ENCODE assay signal across 7 cellular contexts in genomic region chr9:89282248-89282968, GRCh38. TPM values are rescaled to one million over a fixed set of nuclear protein-coding genes. Genes with fewer than 3 reads are reported as not detected.
A peak's percentile ranks its signal among the peaks of the same experiment; 100 is the strongest.
DNase-seq lines count a peak whose midpoint lies in the region; ATAC-seq and TF ChIP-seq lines count a peak whose summit lies in the region.
"Not testable (repeated sequence)": the region's sequence is repeated elsewhere in the genome, so short reads cannot be mapped to it uniquely, and the experiment has no call there.

No MANE protein-coding gene starts in this region.

- H3K27ac ChIP-seq in SK-N-SH (ENCODE audit: low read depth in 2 of 2, low read length in 1 of 2); dorsolateral prefrontal cortex; osteoblast (ENCODE audit: low read depth, low read length): not testable (repeated sequence)

- H3K4me3 ChIP-seq in SK-N-SH (ENCODE audit: low read depth in 2 of 2, low read length in 1 of 2): not testable (repeated sequence)
- H3K4me3 ChIP-seq in dorsolateral prefrontal cortex (peak overlapping the region in 50 of 59 donors; percentile 11 to 60 (median 41)), osteoblast (ENCODE audit: insufficient read depth, low read length) (peak overlapping the region; percentile 45)

- H3K4me1 ChIP-seq in SK-N-SH (ENCODE audit: control insufficient read depth in 1 of 2, insufficient read depth in 2 of 2, low read depth in 1 of 2, low read length in 1 of 2); osteoblast (ENCODE audit: insufficient read depth, low read length): not testable (repeated sequence)

- H3K27me3 ChIP-seq in SK-N-SH (ENCODE audit: insufficient read depth); dorsolateral prefrontal cortex; osteoblast (ENCODE audit: insufficient read depth, low read length): not testable (repeated sequence)

- not testable (repeated sequence) for H3K36me3 ChIP-seq in SK-N-SH (replicated peaks in 1 of 2; ENCODE audit: control insufficient read depth in 1 of 2, insufficient read depth in 2 of 2, low read length in 1 of 2); osteoblast (ENCODE audit: insufficient read depth, low read length)

- not testable (repeated sequence) for H3K36me3 Mint-ChIP-seq in activated naive CD8-positive, alpha-beta T cell treated with anti-CD3 and anti-CD28 coated beads for 36 hours
- peaks cover 4 to 19% (median 12%) of the 10 kb centered on the region in 3 donors for H3K36me3 Mint-ChIP-seq in immature natural killer cell
- peaks cover 5 to 10% of the 10 kb centered on the region in 2 donors for H3K36me3 Mint-ChIP-seq in stimulated activated naive B cell treated with anti-CD40 and anti-IgM and Interleukin-4, amounts not matched to agents 10 μg/mL and 1 μg/mL and 100 μg/mL, for 72 hours

- intact Hi-C loops in dorsolateral prefrontal cortex (cut with DNase I): loop anchor here in 1 of 2 donors (10.0 kb wide), 1 partner anchor 688 kb away; no protein-coding TSS in a partner anchor

- H3K9ac ChIP-seq in SK-N-SH: not testable (repeated sequence)

- not testable (repeated sequence) for H3K27me3 Mint-ChIP-seq in activated naive CD8-positive, alpha-beta T cell treated with anti-CD3 and anti-CD28 coated beads for 36 hours; immature natural killer cell (ENCODE audit: low read depth in 3 of 3); stimulated activated naive B cell treated with anti-CD40 and anti-IgM and Interleukin-4, amounts not matched to agents 10 μg/mL and 1 μg/mL and 100 μg/mL, for 72 hours

- H3K9me3 ChIP-seq in SK-N-SH; osteoblast (ENCODE audit: low read depth, low read length): not testable (repeated sequence)

- not testable (repeated sequence) for ATAC-seq in stimulated activated naive B cell treated with anti-CD40 and anti-IgM and Interleukin-4, amounts not matched to agents 10 μg/mL and 1 μg/mL and 100 μg/mL, for 72 hours (replicated peaks)

- H3K9me3 Mint-ChIP-seq in activated naive CD8-positive, alpha-beta T cell treated with anti-CD3 and anti-CD28 coated beads for 36 hours; immature natural killer cell; stimulated activated naive B cell treated with anti-CD40 and anti-IgM and Interleukin-4, amounts not matched to agents 10 μg/mL and 1 μg/mL and 100 μg/mL, for 72 hours: not testable (repeated sequence)

- DNase-seq in GM03348 (ENCODE audit: low spot score) (peak; percentile 18), SK-N-SH (peak; percentile 52), dorsolateral prefrontal cortex (peak in 1 of 10 donors; percentile 45), immature natural killer cell (peak in 2 of 3 donors; percentile 13 to 16)
- DNase-seq in activated naive CD8-positive, alpha-beta T cell treated with anti-CD3 and anti-CD28 coated beads for 36 hours: peak; percentile 14
- not testable (repeated sequence) for DNase-seq in osteoblast (ENCODE audit: insufficient read length, low spot score, missing footprints); stimulated activated naive B cell treated with anti-CD40 and anti-IgM and Interleukin-4, amounts not matched to agents 10 μg/mL and 1 μg/mL and 100 μg/mL, for 72 hours

- not testable (repeated sequence) for H4K20me1 ChIP-seq in SK-N-SH (ENCODE audit: insufficient read depth); osteoblast (ENCODE audit: insufficient read depth, low read length)

- not testable (repeated sequence) for H3K79me2 ChIP-seq in SK-N-SH (ENCODE audit: insufficient read depth); osteoblast (ENCODE audit: insufficient read depth, low read length)

- H2AFZ ChIP-seq in SK-N-SH (ENCODE audit: low read depth): not testable (repeated sequence)
- peak overlapping the region; percentile 59 for H2AFZ ChIP-seq in osteoblast (ENCODE audit: low read length)

- not testable (repeated sequence) for TF ChIP-seq CTCF in SK-N-SH (IDR thresholded peaks at IDR 0.05); dorsolateral prefrontal cortex (IDR thresholded peaks at IDR 0.05 in 54 of 56, conservative IDR thresholded peaks at IDR 0.05 in 2 of 56; ENCODE audit: low read depth in 1 of 56, partially characterized antibody in 56 of 56); osteoblast (IDR thresholded peaks at IDR 0.05; ENCODE audit: extremely low read depth, low read depth, low read length)

- H3K9me2 ChIP-seq in SK-N-SH: not testable (repeated sequence)

- H3K27ac Mint-ChIP-seq in activated naive CD8-positive, alpha-beta T cell treated with anti-CD3 and anti-CD28 coated beads for 36 hours; immature natural killer cell; stimulated activated naive B cell treated with anti-CD40 and anti-IgM and Interleukin-4, amounts not matched to agents 10 μg/mL and 1 μg/mL and 100 μg/mL, for 72 hours: not testable (repeated sequence)

- CTCF ChIA-PET in SK-N-SH (lab: Yijun Ruan, JAX): not testable (repeated sequence)

- not testable (repeated sequence) for TF ChIP-seq EP300 in SK-N-SH (IDR thresholded peaks at IDR 0.05; ENCODE audit: borderline replicate concordance in 1 of 2, low read depth in 1 of 2, low read length in 1 of 2)

- WGBS in SK-N-SH (ENCODE audit: low lambda C conversion rate): 76% methylated on average over 18 of the region's 42 CpGs

- not testable (repeated sequence) for TF ChIP-seq RAD21 in SK-N-SH (IDR thresholded peaks at IDR 0.05; ENCODE audit: low read length)

- peak overlapping the region; percentile 29 for H3K4me3 Mint-ChIP-seq in activated naive CD8-positive, alpha-beta T cell treated with anti-CD3 and anti-CD28 coated beads for 36 hours
- H3K4me3 Mint-ChIP-seq in immature natural killer cell: peak overlapping the region; percentile 47 to 65 (median 60)
- peak overlapping the region; percentile 67 to 78 for H3K4me3 Mint-ChIP-seq in stimulated activated naive B cell treated with anti-CD40 and anti-IgM and Interleukin-4, amounts not matched to agents 10 μg/mL and 1 μg/mL and 100 μg/mL, for 72 hours

- peaks cover 18% of the 10 kb centered on the region for H3K4me1 Mint-ChIP-seq in activated naive CD8-positive, alpha-beta T cell treated with anti-CD3 and anti-CD28 coated beads for 36 hours
- peaks cover 13% of the 10 kb centered on the region in 2 donors for H3K4me1 Mint-ChIP-seq in immature natural killer cell
- not testable (repeated sequence) for H3K4me1 Mint-ChIP-seq in stimulated activated naive B cell treated with anti-CD40 and anti-IgM and Interleukin-4, amounts not matched to agents 10 μg/mL and 1 μg/mL and 100 μg/mL, for 72 hours

- not testable (repeated sequence) for H3K4me2 ChIP-seq in SK-N-SH
- peak overlapping the region; percentile 51 for H3K4me2 ChIP-seq in osteoblast (ENCODE audit: insufficient read depth, low read length)

- POLR2A ChIA-PET in SK-N-SH (lab: Yijun Ruan, JAX): not testable (repeated sequence)

- not testable (repeated sequence) for H3F3A ChIP-seq in SK-N-SH (replicated peaks; ENCODE audit: insufficient read depth)

RNA-seq across cellular contexts. Expression of gene CKS2, which starts 28.6 kb away (rescaled TPM):
- 277 and 362 TPM in 2 replicates for polyA plus RNA-seq in SK-N-SH (2012; rRNA removed)
- polyA plus RNA-seq in SK-N-SH (2012; cell fraction: cytosol; rRNA removed): 390 and 408 TPM in 2 replicates
- 109 and 119 TPM in 2 replicates for polyA plus RNA-seq in SK-N-SH (2012; cell fraction: nucleus; rRNA removed)
- 100 to 1,000 TPM; 333 to 343 TPM for total RNA-seq in activated naive CD8-positive, alpha-beta T cell treated with anti-CD3 and anti-CD28 coated beads for 36 hours
- 10 to 100 TPM in 14 of 120 experiments, 1 to 10 TPM in 106; 2.1 to 21.1 (median 5.6) TPM for total RNA-seq in dorsolateral prefrontal cortex
- polyA plus RNA-seq in immature natural killer cell: 10 to 100 TPM; 34.4 to 48.9 (median 45.9) TPM
- total RNA-seq in osteoblast: 17.0 and 18.6 TPM in 2 replicates

RNA-seq across cellular contexts. Expression of gene SECISBP2, which starts 35.9 kb away (rescaled TPM):
- 21.2 and 28.4 TPM in 2 replicates for polyA plus RNA-seq in SK-N-SH (2012; rRNA removed)
- 20.7 and 21.4 TPM in 2 replicates for polyA plus RNA-seq in SK-N-SH (2012; cell fraction: cytosol; rRNA removed)
- polyA plus RNA-seq in SK-N-SH (2012; cell fraction: nucleus; rRNA removed): 54.8 and 77.7 TPM in 2 replicates
- total RNA-seq in activated naive CD8-positive, alpha-beta T cell treated with anti-CD3 and anti-CD28 coated beads for 36 hours: 10 to 100 TPM; 27.3 to 34.7 TPM
- total RNA-seq in dorsolateral prefrontal cortex: 10 to 100 TPM; 37.7 to 76.2 (median 54.3) TPM
- 10 to 100 TPM in 1 of 3 donors, 1 to 10 TPM in 2; 3.9 to 16.4 (median 9.7) TPM for polyA plus RNA-seq in immature natural killer cell
- 30.6 and 30.8 TPM in 2 replicates for total RNA-seq in osteoblast

Comparison
In these comparisons a context has a peak if more than half of its experiments do, and no peak if none do; other contexts are left out.
1. RNA of gene CKS2, which starts 28.6 kb away (total RNA-seq): 333 to 343 TPM in activated naive CD8-positive, alpha-beta T cell treated with anti-CD3 and anti-CD28 coated beads for 36 hours; 17.0 to 18.6 TPM in osteoblast and 2.1 to 21.1 TPM in dorsolateral prefrontal cortex; every median in the first group is over 10 times any median in the second.
2. Peak in every context shown above with its lines, with median percentiles within 50 percentile points of each other: H3K4me3 Mint-ChIP-seq.